ENCODE assay signal across 17 cellular contexts in the genomic region with DNA sequence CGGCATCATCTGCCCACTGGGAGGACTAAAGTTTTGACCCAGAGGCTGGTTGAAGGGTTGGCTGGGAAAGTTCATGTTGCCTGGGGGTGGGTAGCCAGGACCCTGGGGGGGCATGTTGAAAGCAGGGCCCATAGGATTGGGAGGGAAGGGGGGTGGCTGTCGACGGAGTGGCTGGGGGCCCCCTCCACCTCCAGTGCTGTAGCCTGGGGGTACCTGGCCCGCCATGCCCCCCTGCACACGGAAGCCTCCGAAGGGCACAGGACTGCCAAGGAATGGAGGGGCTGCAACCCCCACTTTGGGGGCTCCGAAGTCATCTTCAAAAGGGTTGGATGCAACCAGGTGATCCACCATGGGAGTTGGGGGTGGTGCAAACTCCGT. TPM values are rescaled to one million over a fixed set of nuclear protein-coding genes. Genes with fewer than 3 reads are reported as not detected.
DNase-seq lines count a peak whose midpoint lies in the region; ATAC-seq, FAIRE-seq and TF ChIP-seq lines count a peak whose summit lies in the region.
"Had no signal": no experiment of that assay in that cellular context is flagged by ENCODE, and none has a peak within 500 bp of the region (broad histone marks: within the 10 kb centered on the region; RNA-seq: fewer than 3 reads in every experiment).

No MANE protein-coding gene starts in this region.

- ATAC-seq in GM23338 = no peak
- ATAC-seq: left cardiac atrium had no signal

- no peak overlapping the region for H3K27ac Mint-ChIP-seq in activated CD4-positive, alpha-beta memory T cell treated with anti-CD3 and anti-CD28 coated beads, Interleukin-2, amount 10 ng/mL, durations not matched to agents 7 days and 5 days
- H3K27ac Mint-ChIP-seq in activated CD4-positive, alpha-beta memory T cell treated with anti-CD3 and anti-CD28 coated beads for 36 hours = no peak overlapping the region
- H3K27ac Mint-ChIP-seq in GM23338 (no peak overlapping the region), astrocyte (ENCODE audit: unreplicated experiment) (no peak overlapping the region)

- no peak overlapping the region for H3K23ac ChIP-seq in neuronal stem cell (ENCODE audit: low read depth, low read length, poor library complexity)

- H3K4ac ChIP-seq in neuronal stem cell (ENCODE audit: low read length) = no peak overlapping the region

- no peak overlapping the region for H3K4me2 ChIP-seq in GM23338
- no peak overlapping the region for H3K4me2 ChIP-seq in astrocyte (ENCODE audit: low read length)
- no peak overlapping the region for H3K4me2 ChIP-seq in neuronal stem cell (ENCODE audit: insufficient read depth, low read length, poor library complexity, severe bottlenecking)

- TF ChIP-seq CTCF in GM23338 (conservative IDR thresholded peaks at IDR 0.05; ENCODE audit: low read depth in 2 of 2) = no peak
- TF ChIP-seq CTCF in astrocyte (IDR thresholded peaks at IDR 0.05; ENCODE audit: insufficient read depth, low read depth, low read length) = no peak
- TF ChIP-seq CTCF in neutrophil (IDR thresholded peaks at IDR 0.05) = no peak
- TF ChIP-seq CTCF in transverse colon (IDR thresholded peaks at IDR 0.05) = no peak

- H3K36me3 ChIP-seq in GM23338 (ENCODE audit: insufficient read depth) = peaks cover 11% of the 10 kb centered on the region; the same call in 1 of the 2 replicates
- H3K36me3 ChIP-seq in astrocyte (ENCODE audit: insufficient read depth, low read length) = peaks cover 11% of the 10 kb centered on the region
- H3K36me3 ChIP-seq in neutrophil = peaks cover 29% of the 10 kb centered on the region
- H3K36me3 ChIP-seq in transverse colon = peaks cover 0 to 19% (median 2%) of the 10 kb centered on the region in 4 donors
- H3K36me3 ChIP-seq in neuronal stem cell (replicated peaks in 1 of 2; ENCODE audit: control insufficient read depth in 2 of 2, insufficient read depth in 2 of 2, low read length in 2 of 2) = peaks cover 20 to 55% of the 10 kb centered on the region in 2 donors

- H2AFZ ChIP-seq in GM23338 = no peak overlapping the region
- no peak overlapping the region for H2AFZ ChIP-seq in astrocyte (ENCODE audit: low read depth, low read length)
- no peak overlapping the region for H2AFZ ChIP-seq in neuronal stem cell (ENCODE audit: low read length)
- H2AFZ ChIP-seq: hepatocyte had no signal

- no peak overlapping the region for H3K18ac ChIP-seq in neuronal stem cell (ENCODE audit: low read length)

- H3K27me3 Mint-ChIP-seq in activated CD4-positive, alpha-beta memory T cell treated with anti-CD3 and anti-CD28 coated beads, Interleukin-2, amount 10 ng/mL, durations not matched to agents 7 days and 5 days = no peaks in the 10 kb centered on the region
- H3K27me3 Mint-ChIP-seq in activated CD4-positive, alpha-beta memory T cell treated with anti-CD3 and anti-CD28 coated beads for 36 hours = no peaks in the 10 kb centered on the region
- H3K27me3 Mint-ChIP-seq in GM23338 (ENCODE audit: insufficient read depth, low read depth, poor library complexity) = peaks cover 32% of the 10 kb centered on the region
- no peaks in the 10 kb centered on the region for H3K27me3 Mint-ChIP-seq in astrocyte (ENCODE audit: low read depth, unreplicated experiment)

- H2BK12ac ChIP-seq in neuronal stem cell (ENCODE audit: low read length) = no peak overlapping the region

- H4K20me1 ChIP-seq in GM23338 (replicated peaks; ENCODE audit: insufficient read depth) (peaks cover 26% of the 10 kb centered on the region), astrocyte (ENCODE audit: insufficient read depth, low read length) (peaks cover 21% of the 10 kb centered on the region)

- peaks cover 45% of the 10 kb centered on the region for H3F3A ChIP-seq in GM23338 (replicated peaks; ENCODE audit: low read depth)

- no peaks in the 10 kb centered on the region for H3K27me3 ChIP-seq in GM23338 (ENCODE audit: insufficient read depth)
- no peaks in the 10 kb centered on the region for H3K27me3 ChIP-seq in astrocyte (ENCODE audit: insufficient read depth, low read length)
- no peaks in the 10 kb centered on the region for H3K27me3 ChIP-seq in neutrophil
- H3K27me3 ChIP-seq in transverse colon = no peaks in the 10 kb centered on the region
- H3K27me3 ChIP-seq in neuronal stem cell (ENCODE audit: control insufficient read depth in 3 of 3, insufficient read depth in 3 of 3, low read depth in 1 of 3, low read length in 3 of 3) = no peaks in the 10 kb centered on the region
- H3K27me3 ChIP-seq: brain microvascular endothelial cell, hepatocyte had no signal

- H3K4me1 Mint-ChIP-seq in activated CD4-positive, alpha-beta memory T cell treated with anti-CD3 and anti-CD28 coated beads, Interleukin-2, amount 10 ng/mL, durations not matched to agents 7 days and 5 days = peaks cover 72% of the 10 kb centered on the region
- H3K4me1 Mint-ChIP-seq in activated CD4-positive, alpha-beta memory T cell treated with anti-CD3 and anti-CD28 coated beads for 36 hours (ENCODE audit: low read depth) = peaks cover 58% of the 10 kb centered on the region
- H3K4me1 Mint-ChIP-seq in GM23338 = peaks cover 65% of the 10 kb centered on the region
- peaks cover 32% of the 10 kb centered on the region for H3K4me1 Mint-ChIP-seq in astrocyte (ENCODE audit: low read depth, unreplicated experiment)

- H3K27ac ChIP-seq in GM23338 (ENCODE audit: low read depth) = no peak overlapping the region
- no peak overlapping the region for H3K27ac ChIP-seq in astrocyte (ENCODE audit: low read depth, low read length)
- peak overlapping the region; percentile 12 for H3K27ac ChIP-seq in neutrophil
- H3K27ac ChIP-seq in transverse colon = no peak overlapping the region
- H3K27ac ChIP-seq in neuronal stem cell (replicated peaks; ENCODE audit: low read length) = no peak overlapping the region
- H3K27ac ChIP-seq: brain microvascular endothelial cell had no signal

- H2BK5ac ChIP-seq in neuronal stem cell (ENCODE audit: low read length) = no peak overlapping the region

- H3K79me2 ChIP-seq in GM23338 (replicated peaks; ENCODE audit: insufficient read depth) (peaks cover 13% of the 10 kb centered on the region), astrocyte (ENCODE audit: insufficient read depth, low read length) (peaks cover 33% of the 10 kb centered on the region)

- H3K9me3 ChIP-seq in astrocyte (ENCODE audit: insufficient read depth, low read depth, low read length) (no peaks in the 10 kb centered on the region), neutrophil (no peaks in the 10 kb centered on the region), transverse colon (no peaks in the 10 kb centered on the region), neuronal stem cell (replicated peaks in 1 of 2; ENCODE audit: control insufficient read depth in 2 of 2, insufficient read depth in 1 of 2, low read depth in 1 of 2, low read length in 2 of 2) (no peaks in the 10 kb centered on the region)
- H3K9me3 ChIP-seq: SK-N-SH had no signal

- intact Hi-C loops in activated CD4-positive, alpha-beta memory T cell treated with anti-CD3 and anti-CD28 coated beads for 36 hours (cut with micrococcal nuclease) = no loop called here
- intact Hi-C loops in transverse colon (cut with DNase I; ENCODE audit: low total_unique reads) = no loop called here

- no peak overlapping the region for H3K4me3 ChIP-seq in GM23338
- no peak overlapping the region for H3K4me3 ChIP-seq in astrocyte (ENCODE audit: insufficient read depth, low read depth, low read length)
- no peak overlapping the region for H3K4me3 ChIP-seq in neutrophil (ENCODE audit: low read depth in 1 of 2, low read length in 1 of 2)
- H3K4me3 ChIP-seq in transverse colon = no peak overlapping the region
- H3K4me3 ChIP-seq in neuronal stem cell (ENCODE audit: low read length in 2 of 2) = no peak overlapping the region
- H3K4me3 ChIP-seq: hepatocyte had no signal

- no peaks in the 10 kb centered on the region for H3K9me2 ChIP-seq in GM23338 (ENCODE audit: insufficient read depth)
- H3K9me2 ChIP-seq: SK-N-SH had no signal

- POLR2A ChIA-PET in activated CD4-positive, alpha-beta memory T cell treated with anti-CD3 and anti-CD28 coated beads, Interleukin-2, amount 10 ng/mL, durations not matched to agents 7 days and 5 days (lab: Charles Lee) = interaction anchor here (1.2 to 4.3 kb wide), 5 partner anchors 7 to 57 kb away, joined by 3 to 62 read pairs (median 21); a partner anchor contains a TSS
- POLR2A ChIA-PET in activated CD4-positive, alpha-beta memory T cell treated with anti-CD3 and anti-CD28 coated beads for 36 hours (lab: Charles Lee) = no interaction called here

- peaks cover 49% of the 10 kb centered on the region for H3K36me3 Mint-ChIP-seq in activated CD4-positive, alpha-beta memory T cell treated with anti-CD3 and anti-CD28 coated beads, Interleukin-2, amount 10 ng/mL, durations not matched to agents 7 days and 5 days (ENCODE audit: low read depth)
- peaks cover 19% of the 10 kb centered on the region for H3K36me3 Mint-ChIP-seq in activated CD4-positive, alpha-beta memory T cell treated with anti-CD3 and anti-CD28 coated beads for 36 hours
- H3K36me3 Mint-ChIP-seq in GM23338 (ENCODE audit: low read depth) (peaks cover 45% of the 10 kb centered on the region), astrocyte (ENCODE audit: low read depth, unreplicated experiment) (peaks cover 11% of the 10 kb centered on the region)

- no peak overlapping the region for H2AK5ac ChIP-seq in neuronal stem cell (ENCODE audit: low read depth, low read length)

- H4K8ac ChIP-seq in neuronal stem cell (ENCODE audit: low read depth, low read length) = no peak overlapping the region

- peaks cover 7% of the 10 kb centered on the region for H3K79me1 ChIP-seq in neuronal stem cell (ENCODE audit: low read depth, low read length)

- TF ChIP-seq POLR2A in transverse colon (IDR thresholded peaks at IDR 0.05) = no peak

- 97% methylated on average over 7 of the region's 8 CpGs; no CpG with 5 or more reads in 1 of the 2 donors for WGBS in transverse colon (ENCODE audit: low coverage in 1 of 2), 2 donors
- WGBS in neuronal stem cell (ENCODE audit: extremely low coverage in 2 of 2, insufficient read length in 2 of 2, insufficient replicate concordance in 1 of 2), 2 donors = no CpG with 5 or more reads among the region's 8 CpGs

- CTCF ChIA-PET in activated CD4-positive, alpha-beta memory T cell treated with anti-CD3 and anti-CD28 coated beads, Interleukin-2, amount 10 ng/mL, durations not matched to agents 7 days and 5 days (lab: Charles Lee) = interaction anchor here (0.8 to 2.9 kb wide), 5 partner anchors 14 to 125 kb away, joined by 3 to 16 read pairs (median 3); no protein-coding TSS in a partner anchor
- CTCF ChIA-PET in activated CD4-positive, alpha-beta memory T cell treated with anti-CD3 and anti-CD28 coated beads for 36 hours (lab: Charles Lee) = interaction anchor here (1.0 to 3.8 kb wide), 4 partner anchors 15 to 102 kb away, joined by 4 to 36 read pairs (median 20); a partner anchor contains a TSS

- no peak overlapping the region for H2BK120ac ChIP-seq in neuronal stem cell (ENCODE audit: low read depth, low read length)

- no peak overlapping the region for H2BK15ac ChIP-seq in neuronal stem cell (ENCODE audit: low read length)

- TF ChIP-seq EP300 in transverse colon (IDR thresholded peaks at IDR 0.05; ENCODE audit: low read depth) = no peak

- H3K4me1 ChIP-seq in GM23338 (ENCODE audit: insufficient read depth) (peaks cover 54% of the 10 kb centered on the region), astrocyte (ENCODE audit: insufficient read depth, low read length) (peaks cover 46% of the 10 kb centered on the region), neutrophil (ENCODE audit: control insufficient read depth in 1 of 2, insufficient read depth in 1 of 2, low read depth in 1 of 2, low read length in 1 of 2) (peaks cover 43 to 50% of the 10 kb centered on the region in 2 experiments), transverse colon (peaks cover 15 to 58% (median 45%) of the 10 kb centered on the region in 4 donors), neuronal stem cell (ENCODE audit: control insufficient read depth in 2 of 2, insufficient read depth in 1 of 2, low read depth in 1 of 2, low read length in 2 of 2) (peaks cover 21 to 30% of the 10 kb centered on the region in 2 donors)

- peak overlapping the region; percentile 97 for H3K4me3 Mint-ChIP-seq in activated CD4-positive, alpha-beta memory T cell treated with anti-CD3 and anti-CD28 coated beads, Interleukin-2, amount 10 ng/mL, durations not matched to agents 7 days and 5 days
- no peak overlapping the region for H3K4me3 Mint-ChIP-seq in activated CD4-positive, alpha-beta memory T cell treated with anti-CD3 and anti-CD28 coated beads for 36 hours
- H3K4me3 Mint-ChIP-seq in GM23338 (peak overlapping the region; percentile 29; the same call in 1 of the 3 replicates), astrocyte (ENCODE audit: unreplicated experiment) (peak overlapping the region; percentile 60)

- in situ Hi-C loops in transverse colon (cut with MboI; ENCODE audit: low pct_ligation_motif_present in 1 of 4, low pct_unique_long_range_greater_than_20kb in 1 of 4, low sequenced_read_pairs in 3 of 4) = loop anchor here in 3 of 4 donors (25.0 kb wide), 1 partner anchor 103 kb away; a partner anchor contains a TSS

- no peak for DNase-seq in activated CD4-positive, alpha-beta memory T cell treated with anti-CD3 and anti-CD28 coated beads, Interleukin-2, amount 10 ng/mL, durations not matched to agents 7 days and 5 days
- DNase-seq in activated CD4-positive, alpha-beta memory T cell treated with anti-CD3 and anti-CD28 coated beads for 36 hours = no peak
- DNase-seq in GM23338 (ENCODE audit: low spot score) (no peak), astrocyte (ENCODE audit: low read depth) (no peak), NCI-H774 (lab: John Stamatoyannopoulos, UW) (no peak), transverse colon (no peak), neuronal stem cell (ENCODE audit: low spot score) (no peak)
- DNase-seq: brain microvascular endothelial cell; DMS 273 treated with DMSO at 0.1 percent for 48 hours; KBM-7; left cardiac atrium; NCI-H1105; NCI-H446; SK-N-SH; stimulated activated CD4-positive, alpha-beta T cell treated with anti-CD3 and anti-CD28 coated beads, Interleukin-1b, Interleukin-23, amount 100 ng/mL, for 48 hours had no signal

- no peak overlapping the region for H3K14ac ChIP-seq in neuronal stem cell (ENCODE audit: low read length)

- no peaks in the 10 kb centered on the region for H3K9me3 Mint-ChIP-seq in activated CD4-positive, alpha-beta memory T cell treated with anti-CD3 and anti-CD28 coated beads, Interleukin-2, amount 10 ng/mL, durations not matched to agents 7 days and 5 days
- no peaks in the 10 kb centered on the region for H3K9me3 Mint-ChIP-seq in activated CD4-positive, alpha-beta memory T cell treated with anti-CD3 and anti-CD28 coated beads for 36 hours
- H3K9me3 Mint-ChIP-seq in GM23338 = no peaks in the 10 kb centered on the region
- H3K9me3 Mint-ChIP-seq in astrocyte (ENCODE audit: unreplicated experiment) = no peaks in the 10 kb centered on the region

- H4K91ac ChIP-seq in neuronal stem cell (ENCODE audit: low read depth, low read length, poor library complexity) = no peak overlapping the region

- H3K9ac ChIP-seq in astrocyte (ENCODE audit: low read length) (no peak overlapping the region), neuronal stem cell (ENCODE audit: low read depth, low read length, poor library complexity) (no peak overlapping the region)

- no peak for FAIRE-seq in astrocyte (lab: Jason Lieb, UNC)

RNA-seq across cellular contexts. Expression of a gene that starts 2.1 kb away (rescaled TPM):
- total RNA-seq in activated CD4-positive, alpha-beta memory T cell treated with anti-CD3 and anti-CD28 coated beads, Interleukin-2, amount 10 ng/mL, durations not matched to agents 7 days and 5 days = 10 to 100 TPM; 48.7 to 49.7 TPM
- total RNA-seq in activated CD4-positive, alpha-beta memory T cell treated with anti-CD3 and anti-CD28 coated beads for 36 hours = 10 to 100 TPM; 31.5 to 32.4 TPM
- total RNA-seq in GM23338 (2014; rRNA removed; shearing (Covaris generic)) = 28.7 and 29.0 TPM in 2 replicates
- polyA plus RNA-seq in GM23338 (2016; fragmentation: Nextera tagmentation; extraction: Ambion mirVana) = 11.0 and 13.2 TPM in 2 replicates
- total RNA-seq in astrocyte (20.0 and 21.8 TPM in 2 replicates), transverse colon (10 to 100 TPM; 23.3 to 63.7 (median 29.0) TPM)
- 48.6 TPM for polyA plus RNA-seq in neuronal stem cell (2013, experiment 1 of 2)
- 48.1 TPM for polyA plus RNA-seq in neuronal stem cell (2013, experiment 2 of 2)

RNA-seq across cellular contexts. Expression of a gene that starts 3.5 kb away (rescaled TPM):
- total RNA-seq in activated CD4-positive, alpha-beta memory T cell treated with anti-CD3 and anti-CD28 coated beads, Interleukin-2, amount 10 ng/mL, durations not matched to agents 7 days and 5 days = 100 to 1,000 TPM; 169 TPM
- total RNA-seq in activated CD4-positive, alpha-beta memory T cell treated with anti-CD3 and anti-CD28 coated beads for 36 hours = 10 to 100 TPM; 55.9 to 57.3 TPM
- 29.6 and 31.8 TPM in 2 replicates for total RNA-seq in GM23338 (2014; rRNA removed; shearing (Covaris generic))
- 6.5 and 7.0 TPM in 2 replicates for polyA plus RNA-seq in GM23338 (2016; fragmentation: Nextera tagmentation; extraction: Ambion mirVana)
- total RNA-seq in astrocyte (89.2 and 96.4 TPM in 2 replicates), transverse colon (10 to 100 TPM; 54.1 to 94.1 (median 83.6) TPM)
- polyA plus RNA-seq in neuronal stem cell (2013, experiment 1 of 2) = 21.9 TPM
- polyA plus RNA-seq in neuronal stem cell (2013, experiment 2 of 2) = 21.6 TPM

RNA-seq across cellular contexts. Expression of a gene that starts 11.1 kb away (rescaled TPM):
- 10 to 100 TPM; 80.7 to 80.8 TPM for total RNA-seq in activated CD4-positive, alpha-beta memory T cell treated with anti-CD3 and anti-CD28 coated beads, Interleukin-2, amount 10 ng/mL, durations not matched to agents 7 days and 5 days
- 10 to 100 TPM; 43.4 to 46.5 TPM for total RNA-seq in activated CD4-positive, alpha-beta memory T cell treated with anti-CD3 and anti-CD28 coated beads for 36 hours
- 196 and 211 TPM in 2 replicates for total RNA-seq in GM23338 (2014; rRNA removed; shearing (Covaris generic))
- polyA plus RNA-seq in GM23338 (2016; fragmentation: Nextera tagmentation; extraction: Ambion mirVana) = 108 and 117 TPM in 2 replicates
- total RNA-seq in astrocyte = 391 and 397 TPM in 2 replicates
- total RNA-seq in transverse colon = 100 to 1,000 TPM in 2 of 4 donors, 10 to 100 TPM in 2; 71.1 to 149 (median 92.0) TPM
- polyA plus RNA-seq in neuronal stem cell (2013, experiment 1 of 2) = 95.8 TPM
- 97.1 TPM for polyA plus RNA-seq in neuronal stem cell (2013, experiment 2 of 2)

RNA-seq across cellular contexts. Expression of a gene that starts 15.0 kb away (rescaled TPM):
- 100 to 1,000 TPM; 151 to 162 TPM for total RNA-seq in activated CD4-positive, alpha-beta memory T cell treated with anti-CD3 and anti-CD28 coated beads, Interleukin-2, amount 10 ng/mL, durations not matched to agents 7 days and 5 days
- 100 to 1,000 TPM; 197 to 205 TPM for total RNA-seq in activated CD4-positive, alpha-beta memory T cell treated with anti-CD3 and anti-CD28 coated beads for 36 hours
- 296 and 392 TPM in 2 replicates for total RNA-seq in GM23338 (2014; rRNA removed; shearing (Covaris generic))
- polyA plus RNA-seq in GM23338 (2016; fragmentation: Nextera tagmentation; extraction: Ambion mirVana) = 562 and 617 TPM in 2 replicates
- total RNA-seq in astrocyte (36.5 and 37.9 TPM in 2 replicates), transverse colon (10 to 100 TPM in 3 of 4 donors, not detected in 1; 28.9 to 41.4 (median 35.2) TPM)
- 629 TPM for polyA plus RNA-seq in neuronal stem cell (2013, experiment 1 of 2)
- 633 TPM for polyA plus RNA-seq in neuronal stem cell (2013, experiment 2 of 2)

RNA-seq across cellular contexts. Expression of a gene that starts 22.9 kb away (rescaled TPM):
- 10 to 100 TPM; 40.7 to 41.8 TPM for total RNA-seq in activated CD4-positive, alpha-beta memory T cell treated with anti-CD3 and anti-CD28 coated beads, Interleukin-2, amount 10 ng/mL, durations not matched to agents 7 days and 5 days
- 10 to 100 TPM; 51.2 to 54.0 TPM for total RNA-seq in activated CD4-positive, alpha-beta memory T cell treated with anti-CD3 and anti-CD28 coated beads for 36 hours
- total RNA-seq in GM23338 (2014; rRNA removed; shearing (Covaris generic)) = 8.1 and 11.2 TPM in 2 replicates
- polyA plus RNA-seq in GM23338 (2016; fragmentation: Nextera tagmentation; extraction: Ambion mirVana) = 22.2 and 25.0 TPM in 2 replicates
- 15.5 and 15.6 TPM in 2 replicates for total RNA-seq in astrocyte
- 10 to 100 TPM in 3 of 4 donors, 1 to 10 TPM in 1; 6.0 to 19.9 (median 13.1) TPM for total RNA-seq in transverse colon
- 23.2 TPM for polyA plus RNA-seq in neuronal stem cell (2013, experiment 1 of 2)
- polyA plus RNA-seq in neuronal stem cell (2013, experiment 2 of 2) = 23.3 TPM
